9 cellular contexts compared by ENCODE assay signal in genomic region chr3:100334340-100335136, GRCh38. TPM values are rescaled to one million over a fixed set of nuclear protein-coding genes. Genes with fewer than 3 reads are reported as not detected.
DNase-seq lines count a peak whose midpoint lies in the region; ATAC-seq, FAIRE-seq and TF ChIP-seq lines count a peak whose summit lies in the region.
"Had no signal": no experiment of that assay in that cellular context is flagged by ENCODE, and none has a peak within 500 bp of the region (broad histone marks: within the 10 kb centered on the region; RNA-seq: fewer than 3 reads in every experiment).

NIT2 (plus strand) TSS chr3:100334757; CDS start chr3:100334792, 35 bp downstream.

- ATAC-seq in HG03175 (IDR thresholded peaks at IDR 0.05; ENCODE audit: unreplicated experiment): peak; percentile 97

- FAIRE-seq in kidney (lab: Jason Lieb, UNC): no peak
- FAIRE-seq: colon had no signal

- H3K4me3 ChIP-seq in kidney (ENCODE audit: low read length in 2 of 2): peak within 1 kb of the TSS; percentile 71 to 94

- peak within 1 kb of the TSS; percentile 54 to 77 for H3K27ac ChIP-seq in kidney (ENCODE audit: low read depth in 2 of 2, low read length in 2 of 2)

- no peaks in the 10 kb centered on the region for H3K36me3 ChIP-seq in kidney (ENCODE audit: control insufficient read depth in 1 of 2, insufficient read depth in 2 of 2, low read length in 2 of 2)

- H3K4me1 ChIP-seq in kidney (ENCODE audit: control insufficient read depth in 1 of 2, insufficient read depth in 1 of 2, low read depth in 1 of 2, low read length in 2 of 2): peaks cover 0 to 9% of the 10 kb centered on the region in 2 donors

- no peaks in the 10 kb centered on the region for H3K9me3 ChIP-seq in kidney (ENCODE audit: control insufficient read depth in 1 of 2, low read length in 2 of 2)

- TF ChIP-seq CTCF in AG09319 (IDR thresholded peaks at IDR 0.05; ENCODE audit: low read depth, low read length) (no peak), kidney (IDR thresholded peaks at IDR 0.05; ENCODE audit: borderline replicate concordance, extremely low read depth, insufficient read depth) (no peak)

- H3K9ac ChIP-seq in kidney (ENCODE audit: low read length in 2 of 2): peak within 1 kb of the TSS; percentile 82 to 98

- peak; percentile 95 for TF ChIP-seq POLR2A in GM18951 (IDR thresholded peaks at IDR 0.05; ENCODE audit: extremely low read depth, insufficient read depth, insufficient read length)

- peak; percentile 37 for DNase-seq in AG09319 (ENCODE audit: extremely low read depth, low read depth)
- DNase-seq in NCI-H446 treated with DMSO at 0.1 percent for 48 hours (lab: John Stamatoyannopoulos, UW): peak; percentile 36
- peak; percentile 66 for DNase-seq in activated CD4-positive, alpha-beta T cell treated with anti-CD3 and anti-CD28 coated beads for 1 hour
- DNase-seq in cerebellum (ENCODE audit: low spot score): peak; percentile 89
- DNase-seq in kidney: peak; percentile 94
- DNase-seq in stimulated activated CD4-positive, alpha-beta T cell treated with anti-CD3 and anti-CD28 coated beads, Interleukin-15, amount 100 ng/mL, for 24 hours: peak; percentile 89

- in situ Hi-C loops in GM18951 (cut with MboI; ENCODE audit: low sequenced_read_pairs, unreplicated experiment): no loop called here

- intact Hi-C loops in kidney (cut with DNase I): no loop called here

RNA-seq across cellular contexts. Expression of gene NIT2, which starts in this region (rescaled TPM):
- total RNA-seq in cerebellum: 18.2 TPM
- total RNA-seq in kidney: 57.5 TPM
- polyA plus RNA-seq in kidney (ENCODE audit: insufficient read depth, low read depth, low replicate concordance): 180 TPM

Comparison
In these comparisons a context has a peak if more than half of its experiments do, and no peak if none do; other contexts are left out.
1. Peak in every context shown above with its lines: DNase-seq, ATAC-seq, H3K4me3 ChIP-seq and H3K27ac ChIP-seq.
2. DNase-seq: peak in every context shown above with its lines; median percentile 94 in kidney; 89 in cerebellum; 89 in stimulated activated CD4-positive, alpha-beta T cell treated with anti-CD3 and anti-CD28 coated beads, Interleukin-15, amount 100 ng/mL, for 24 hours; 66 in activated CD4-positive, alpha-beta T cell treated with anti-CD3 and anti-CD28 coated beads for 1 hour; 37 in AG09319; 36 in NCI-H446 treated with DMSO at 0.1 percent for 48 hours.